Comparison of ENCODE assay signal across 12 cellular contexts in the genomic region with DNA sequence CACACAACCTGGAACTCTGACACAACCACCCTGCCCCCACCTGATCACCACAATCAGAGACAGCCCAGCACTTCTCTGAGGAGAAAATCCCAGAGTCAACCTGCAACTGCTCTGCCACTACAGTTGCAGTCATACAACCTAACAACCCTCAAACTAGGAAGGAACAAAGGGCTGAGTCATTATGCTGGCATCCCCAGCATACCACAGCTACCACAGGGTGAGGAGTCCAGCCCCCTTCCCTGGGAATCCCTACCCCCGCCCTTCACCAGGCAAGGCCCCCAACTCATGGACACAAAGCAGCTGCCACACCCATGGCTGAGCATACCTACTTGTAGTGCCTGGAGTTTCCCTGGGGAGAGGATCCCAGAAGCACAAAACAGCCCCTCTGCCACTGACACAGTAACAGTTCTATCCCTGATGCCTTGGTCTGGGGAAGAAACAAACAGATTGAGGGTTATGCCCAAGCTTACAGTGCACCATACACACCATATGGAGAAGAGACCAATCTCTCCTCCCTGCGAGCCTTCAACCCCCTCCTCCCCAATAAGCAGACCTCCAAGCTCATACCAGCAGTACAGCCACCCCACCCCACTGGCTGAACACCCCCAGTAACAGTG.
DNase-seq lines count a peak whose midpoint lies in the region; ATAC-seq and TF ChIP-seq lines count a peak whose summit lies in the region.
"Had no signal": no experiment of that assay in that cellular context is flagged by ENCODE, and none has a peak within 500 bp of the region (broad histone marks: within the 10 kb centered on the region; RNA-seq: fewer than 3 reads in every experiment).

No MANE protein-coding gene starts in this region.

- no peaks in the 10 kb centered on the region for H3K36me3 ChIP-seq in NT2/D1 (ENCODE audit: insufficient read depth, insufficient read length, low read length)
- H3K36me3 ChIP-seq in mucosa of descending colon (ENCODE audit: low read depth), result no peaks in the 10 kb centered on the region
- H3K36me3 ChIP-seq: right atrium auricular region, tibial artery had no signal

- no peak overlapping the region for H2BK12ac ChIP-seq in H9 (ENCODE audit: insufficient read length, low read depth, low read length)

- intact Hi-C loops in mucosa of descending colon (cut with DNase I, micrococcal nuclease), result no loop called here
- intact Hi-C loops in posterior vena cava (cut with DNase I), result no loop called here

- H3K4me3 ChIP-seq in NT2/D1 (ENCODE audit: insufficient read length, low read depth) (no peak overlapping the region), mucosa of descending colon (no peak overlapping the region)
- H3K4me3 ChIP-seq: right atrium auricular region, tibial artery had no signal

- no peak overlapping the region for H2BK15ac ChIP-seq in H9 (ENCODE audit: low read depth, low read length)

- no peaks in the 10 kb centered on the region for H3K23me2 ChIP-seq in H9 (ENCODE audit: insufficient read length, low read depth, low read length, poor library complexity, severe bottlenecking)

- peak overlapping the region in 2 of 3 experiments; percentile 53 to 96; a peak in 3 of 7 replicates for H3K27ac Mint-ChIP-seq in H9

- H3K79me2 ChIP-seq in H9 (ENCODE audit: insufficient read depth, low read length), result no peaks in the 10 kb centered on the region

- no peak overlapping the region for H3K9ac ChIP-seq in H9 (ENCODE audit: extremely low read depth, insufficient read length, low read length)
- no peak overlapping the region for H3K9ac ChIP-seq in NT2/D1 (ENCODE audit: insufficient read length, low read depth)

- H3K56ac ChIP-seq in H9 (ENCODE audit: insufficient read length, low read depth, low read length), result no peak overlapping the region

- H2AK5ac ChIP-seq in H9 (ENCODE audit: insufficient read length, low read length), result no peak overlapping the region

- peaks cover 0 to 27% (median 0%) of the 10 kb centered on the region in 3 experiments; a peak in 6 of 7 replicates for H3K36me3 Mint-ChIP-seq in H9 (ENCODE audit: insufficient read depth in 1 of 3, low read depth in 3 of 3)

- no peaks in the 10 kb centered on the region for H4K20me1 ChIP-seq in H9 (ENCODE audit: control insufficient read depth, insufficient read depth, insufficient read length)

- H3K18ac ChIP-seq in H9 (ENCODE audit: insufficient read length, low read depth, low read length), result no peak overlapping the region

- DNase-seq in H9 (peak; percentile 77), NT2/D1 (ENCODE audit: low read depth, low spot score) (peak; percentile 70), epithelial cell of prostate (ENCODE audit: low read depth, low spot score) (peak; percentile 53), non-pigmented ciliary epithelial cell (ENCODE audit: low read depth) (peak; percentile 35), D341Med (ENCODE audit: low spot score) (no peak), mucosa of descending colon (no peak), posterior vena cava (ENCODE audit: low spot score) (no peak)
- DNase-seq: activated CD8-positive, alpha-beta memory T cell treated with anti-CD3 and anti-CD28 coated beads, Interleukin-2, amount 50 U/mL, for 48 hours; NCI-H1694; tibial artery had no signal

- H3K4me1 Mint-ChIP-seq in H9, result peaks cover 7 to 11% of the 10 kb centered on the region in 2 experiments
- H3K4me1 Mint-ChIP-seq: central memory CD8-positive, alpha-beta T cell had no signal

- H3K27me3 ChIP-seq in H9 (ENCODE audit: insufficient read depth, low read length) (no peaks in the 10 kb centered on the region), NT2/D1 (ENCODE audit: insufficient read depth, insufficient read length) (no peaks in the 10 kb centered on the region)
- H3K27me3 ChIP-seq: right atrium auricular region, tibial artery had no signal

- H3K9me3 ChIP-seq in H9 (ENCODE audit: control insufficient read depth, low read depth, low read length) (no peaks in the 10 kb centered on the region), NT2/D1 (ENCODE audit: insufficient read depth, low read length) (peaks cover 6% of the 10 kb centered on the region; the same call in 1 of the 2 replicates), mucosa of descending colon (no peaks in the 10 kb centered on the region)

- H2BK5ac ChIP-seq in H9 (ENCODE audit: insufficient read length, low read length), result no peak overlapping the region

- no peak overlapping the region for H2BK20ac ChIP-seq in H9 (ENCODE audit: low read depth, low read length, poor library complexity, severe bottlenecking)

- no peak overlapping the region for H3K23ac ChIP-seq in H9 (ENCODE audit: insufficient read length, low read depth, low read length)

- no peak overlapping the region for H3K14ac ChIP-seq in H9 (ENCODE audit: insufficient read depth, low read length)

- no peak for ATAC-seq in mucosa of descending colon

- no peak overlapping the region for H2BK120ac ChIP-seq in H9 (ENCODE audit: low read depth, low read length, poor library complexity, severe bottlenecking)

- peaks cover 26 to 37% of the 10 kb centered on the region in 2 experiments for H3K9me3 Mint-ChIP-seq in H9

- no peak overlapping the region for H3K4ac ChIP-seq in H9 (ENCODE audit: low read depth, low read length)

- H2AFZ ChIP-seq in H9 (ENCODE audit: low read length), result no peak overlapping the region

- H3K79me1 ChIP-seq in H9 (ENCODE audit: insufficient read depth, low read depth, low read length, poor library complexity, severe bottlenecking), result no peaks in the 10 kb centered on the region

- TF ChIP-seq CTCF in H9 (conservative IDR thresholded peaks at IDR 0.05), result no peak
- no peak for TF ChIP-seq CTCF in mucosa of descending colon (IDR thresholded peaks at IDR 0.05)

- H3K27ac ChIP-seq in H9 (ENCODE audit: insufficient read length, low read depth, low read length) (no peak overlapping the region), epithelial cell of prostate (no peak overlapping the region)
- H3K27ac ChIP-seq: right atrium auricular region, tibial artery had no signal

- no peak overlapping the region for H4K91ac ChIP-seq in H9 (ENCODE audit: insufficient read length, low read depth, low read length)

- no peak overlapping the region for H3T11ph ChIP-seq in H9 (ENCODE audit: low read length)

- peaks cover 4% of the 10 kb centered on the region for H3K27me3 Mint-ChIP-seq in H9 (ENCODE audit: low read depth)

- no CpG with 5 or more reads among the region's 2 CpGs for WGBS in H9 (ENCODE audit: extremely low coverage, insufficient read length, low lambda C conversion rate)

- no peak overlapping the region for H3K4me3 Mint-ChIP-seq in H9
- H3K4me3 Mint-ChIP-seq: central memory CD8-positive, alpha-beta T cell had no signal

- H3K4me2 ChIP-seq in H9 (ENCODE audit: insufficient read depth, insufficient read length, low read length), result no peak overlapping the region

- no peak overlapping the region for H4K8ac ChIP-seq in H9 (replicated peaks; ENCODE audit: insufficient read length, low read depth, low read length)

- no peak overlapping the region for H4K5ac ChIP-seq in H9 (ENCODE audit: insufficient read length, low read depth, low read length)

- H3K4me1 ChIP-seq in H9 (ENCODE audit: insufficient read depth, low read length), result no peaks in the 10 kb centered on the region; the same call in 1 of the 2 replicates
- H3K4me1 ChIP-seq in NT2/D1 (ENCODE audit: insufficient read depth, insufficient read length), result peaks cover 8% of the 10 kb centered on the region
- no peaks in the 10 kb centered on the region for H3K4me1 ChIP-seq in mucosa of descending colon (ENCODE audit: low read depth)
- H3K4me1 ChIP-seq: right atrium auricular region, tibial artery had no signal

Comparison
In these comparisons a context has a peak if more than half of its experiments do, and no peak if none do; other contexts are left out.
1. DNase-seq: peak in H9 (single experiment), NT2/D1 (single experiment), epithelial cell of prostate (single experiment) and non-pigmented ciliary epithelial cell (single experiment); none in D341Med (single experiment), mucosa of descending colon (0 of 3) and posterior vena cava (single experiment).